Comparison of ENCODE assay signal across 10 cellular contexts in the genomic region with DNA sequence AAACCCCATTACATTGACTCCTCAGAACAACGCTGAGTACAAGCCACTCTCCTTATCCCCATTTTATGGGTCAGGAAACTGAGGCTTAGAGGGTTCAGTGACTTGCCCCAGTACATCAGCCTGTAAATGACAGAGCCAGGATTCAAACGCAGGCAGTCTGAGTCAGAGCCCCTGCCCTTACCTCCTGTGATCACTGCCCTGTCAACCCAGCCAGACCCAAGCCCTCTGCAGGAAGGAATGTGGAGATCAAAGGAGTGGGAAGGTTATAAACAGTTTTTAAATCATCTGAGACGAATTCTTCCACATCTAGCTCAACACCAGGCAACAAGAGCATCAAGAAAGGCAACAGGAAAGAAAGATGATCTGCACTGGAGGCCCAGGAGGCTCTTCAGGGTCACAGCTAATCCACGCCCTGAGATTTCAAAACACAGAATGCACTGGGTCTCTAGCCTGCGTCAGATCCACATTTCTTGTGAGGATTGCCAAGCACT. TPM values are rescaled to one million over a fixed set of nuclear protein-coding genes. Genes with fewer than 3 reads are reported as not detected.
DNase-seq lines count a peak whose midpoint lies in the region; ATAC-seq and TF ChIP-seq lines count a peak whose summit lies in the region.
"Had no signal": no experiment of that assay in that cellular context is flagged by ENCODE, and none has a peak within 500 bp of the region (broad histone marks: within the 10 kb centered on the region; RNA-seq: fewer than 3 reads in every experiment).

No MANE protein-coding gene starts in this region.

- DNase-seq in GM04504 (ENCODE audit: low read depth) (peak; percentile 38), RKO (ENCODE audit: low spot score) (peak; percentile 63), fibroblast of the aortic adventitia (ENCODE audit: low read depth) (peak; percentile 61), omental fat pad (ENCODE audit: low spot score) (no peak), hippocampal formation (lab: John Stamatoyannopoulos, UW) (no peak), NK-92 (lab: John Stamatoyannopoulos, UW; ENCODE audit: unreplicated experiment) (no peak), hepatic stellate cell (ENCODE audit: low spot score) (no peak)
- DNase-seq: head of caudate nucleus, NCI-H524 had no signal

- TF ChIP-seq CTCF in fibroblast of the aortic adventitia (IDR thresholded peaks at IDR 0.05; ENCODE audit: insufficient read depth, low read length) (peak; percentile 53), omental fat pad (IDR thresholded peaks at IDR 0.05) (no peak)

- ATAC-seq in omental fat pad (ENCODE audit: low FRiP score) (peak; percentile 87), HG03139 (IDR thresholded peaks at IDR 0.05; ENCODE audit: unreplicated experiment) (no peak)

- H3K4me3 ChIP-seq in fibroblast of the aortic adventitia (ENCODE audit: low read depth, low read length) = no peak overlapping the region

RNA-seq across cellular contexts. Expression of gene SPTB, which starts 38.5 kb away (rescaled TPM):
- total RNA-seq in fibroblast of the aortic adventitia (ENCODE audit: low replicate concordance) (under 0.01 TPM in 1 of 2 replicates, not detected in the other), omental fat pad (1 to 10 TPM; 1.1 to 3.5 (median 1.4) TPM)

Comparison
In these comparisons a context has a peak if more than half of its experiments do, and no peak if none do; other contexts are left out.
1. DNase-seq: peak in GM04504 (single experiment), RKO (single experiment) and fibroblast of the aortic adventitia (single experiment); none in omental fat pad (single experiment), hippocampal formation (0 of 2), NK-92 (single experiment) and hepatic stellate cell (single experiment).